8 cellular contexts compared by ENCODE assay signal in genomic region chr16:4766875-4767628, GRCh38. TPM values are rescaled to one million over a fixed set of nuclear protein-coding genes. Genes with fewer than 3 reads are reported as not detected.
DNase-seq lines count a peak whose midpoint lies in the region; ATAC-seq and TF ChIP-seq lines count a peak whose summit lies in the region.

Gene ZNF500, minus strand, starts transcription at chr16:4767162. Its CDS starts 1,184 bp downstream, at chr16:4765978.

- ATAC-seq in GM19351 (IDR thresholded peaks at IDR 0.05; ENCODE audit: unreplicated experiment) (peak; percentile 83), HG03520 (IDR thresholded peaks at IDR 0.05; ENCODE audit: unreplicated experiment) (peak; percentile 76), left colon (peak; percentile 88)

- DNase-seq in C1 segment of cervical spinal cord (lab: John Stamatoyannopoulos, UW) (peak; percentile 63 to 96 (median 90)), NCI-H526 treated with DMSO at 0.1 percent for 48 hours (lab: John Stamatoyannopoulos, UW) (peak; percentile 85), coronary artery (ENCODE audit: low spot score) (peak; percentile 98), left colon (peak; percentile 98 to 99)
- peak; percentile 98 for DNase-seq in activated CD4-positive, alpha-beta T cell treated with anti-CD3 and anti-CD28 coated beads for 48 hours
- peak; percentile 95 to 99 for DNase-seq in stimulated activated CD4-positive, alpha-beta T cell treated with anti-CD3 and anti-CD28 coated beads, Interleukin-1b, Interleukin-23, amount 100 ng/mL, for 4 hours (ENCODE audit: low read depth in 2 of 2)

- TF ChIP-seq CTCF in coronary artery (IDR thresholded peaks at IDR 0.05): no peak

- H3K4me3 ChIP-seq in coronary artery: peak within 1 kb of the TSS; percentile 93

- H3K27ac ChIP-seq in coronary artery: peak within 1 kb of the TSS; percentile 94

- intact Hi-C loops in left colon (cut with DNase I, micrococcal nuclease): no loop called here

RNA-seq across cellular contexts. Expression of gene ZNF500, which starts in this region (rescaled TPM):
- 10 to 100 TPM; 12.4 to 13.7 TPM for total RNA-seq in left colon

Comparison
In these comparisons a context has a peak if more than half of its experiments do, and no peak if none do; other contexts are left out.
1. Peak in every context shown above with its lines: DNase-seq, ATAC-seq, H3K4me3 ChIP-seq and H3K27ac ChIP-seq.